ENCODE assay signal across 1 cellular context in the genomic region with DNA sequence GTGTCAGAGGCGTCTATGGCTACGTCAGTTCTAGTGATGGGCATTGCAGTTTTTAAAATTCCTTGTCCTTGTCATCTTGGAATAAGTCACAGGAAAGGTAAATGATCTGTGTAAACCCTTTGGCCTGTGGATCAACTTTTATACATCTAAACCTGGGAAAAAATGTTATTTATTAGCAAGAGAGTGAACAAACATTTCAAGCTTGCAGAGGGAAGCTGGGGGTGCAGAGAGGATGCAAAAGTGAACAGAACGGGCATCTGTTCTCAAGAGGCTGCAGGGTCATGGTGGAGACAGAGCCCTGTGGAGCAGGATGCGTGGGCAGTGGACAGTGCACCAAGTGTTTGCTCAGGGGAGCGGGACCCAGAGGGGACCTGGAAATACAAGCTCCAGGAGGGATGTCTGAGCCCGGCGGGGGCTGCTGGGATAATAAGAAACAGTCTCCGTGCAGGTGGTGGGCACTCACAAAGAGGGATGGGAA.
TF ChIP-seq lines count a peak whose summit lies in the region.

No MANE protein-coding gene starts in this region.

TF ChIP-seq in SK-N-SH, 30 proteins besides CTCF, POLR2A, EP300 and RAD21 (continued from another document):
- TF ChIP-seq FOXJ3 (CRISPR knock-in tag; IDR thresholded peaks at IDR 0.05) (no peak), USF2 (IDR thresholded peaks at IDR 0.05; ENCODE audit: borderline replicate concordance, low read depth, low read length) (no peak), USF1 (IDR thresholded peaks at IDR 0.05; ENCODE audit: borderline replicate concordance, low read depth) (no peak)
